In genomic region chr13:41411536-41411935, GRCh38 we compare ENCODE assay signal across 8 cellular contexts. TPM values are rescaled to one million over a fixed set of nuclear protein-coding genes. Genes with fewer than 3 reads are reported as not detected.
A peak's percentile ranks its signal among the peaks of the same experiment; 100 is the strongest.
DNase-seq lines count a peak whose midpoint lies in the region; ATAC-seq and TF ChIP-seq lines count a peak whose summit lies in the region.

No MANE protein-coding gene starts in this region.

- no peaks in the 10 kb centered on the region for H3K27me3 Mint-ChIP-seq in stimulated activated naive CD8-positive, alpha-beta T cell treated with anti-CD3 and anti-CD28 coated beads, Interleukin-15, amount 100 ng/mL, for 72 hours

- H3K36me3 ChIP-seq in WERI-Rb-1, result no peaks in the 10 kb centered on the region

- ATAC-seq in left ventricle myocardium superior (peak; percentile 37), GM21529 (IDR thresholded peaks at IDR 0.05; ENCODE audit: unreplicated experiment) (no peak), GM19324 (IDR thresholded peaks at IDR 0.05; ENCODE audit: low FRiP score, unreplicated experiment) (no peak)
- peak; percentile 49 for ATAC-seq in stimulated activated naive CD8-positive, alpha-beta T cell treated with anti-CD3 and anti-CD28 coated beads, Interleukin-15, amount 100 ng/mL, for 72 hours

- no peaks in the 10 kb centered on the region for H3K9me3 Mint-ChIP-seq in stimulated activated naive CD8-positive, alpha-beta T cell treated with anti-CD3 and anti-CD28 coated beads, Interleukin-15, amount 100 ng/mL, for 72 hours

- in situ Hi-C loops in GM13977 (cut with MboI; ENCODE audit: low pct_unique_long_range_greater_than_20kb, low sequenced_read_pairs, unreplicated experiment), result loop anchor here (25.0 kb wide), 1 partner anchor 226 kb away; no protein-coding TSS in a partner anchor

- peak; percentile 62 for TF ChIP-seq CTCF in AG09309 (IDR thresholded peaks at IDR 0.05; ENCODE audit: control insufficient read depth, insufficient read depth, low read depth, low read length, missing control alignments)
- peak; percentile 25 for TF ChIP-seq CTCF in GM13977 (IDR thresholded peaks at IDR 0.05; ENCODE audit: extremely low read depth, insufficient read depth, missing control alignments)
- TF ChIP-seq CTCF in WERI-Rb-1 (IDR thresholded peaks at IDR 0.05; ENCODE audit: low read depth, low read length), result peak; percentile 6; the same call in 1 of the 2 replicates

- H3K4me3 Mint-ChIP-seq in stimulated activated naive CD8-positive, alpha-beta T cell treated with anti-CD3 and anti-CD28 coated beads, Interleukin-15, amount 100 ng/mL, for 72 hours, result no peak overlapping the region

- DNase-seq in AG09309 (ENCODE audit: low read depth), result peak; percentile 46
- DNase-seq in GM13977 (ENCODE audit: low spot score), result no peak
- DNase-seq in WERI-Rb-1, result peak; percentile 7
- DNase-seq in left ventricle myocardium superior, result no peak
- DNase-seq in stimulated activated naive CD8-positive, alpha-beta T cell treated with anti-CD3 and anti-CD28 coated beads, Interleukin-15, amount 100 ng/mL, for 72 hours, result peak in 1 of 2 donors; percentile 23
- no peak for DNase-seq in activated CD8-positive, alpha-beta memory T cell treated with anti-CD3 and anti-CD28 coated beads, Interleukin-2, amount 50 U/mL, for 4 hours

- H3K9me3 ChIP-seq in WERI-Rb-1 (ENCODE audit: severe bottlenecking), result no peaks in the 10 kb centered on the region

- no peaks in the 10 kb centered on the region for H3K4me1 Mint-ChIP-seq in stimulated activated naive CD8-positive, alpha-beta T cell treated with anti-CD3 and anti-CD28 coated beads, Interleukin-15, amount 100 ng/mL, for 72 hours

- no peaks in the 10 kb centered on the region for H3K27me3 ChIP-seq in WERI-Rb-1 (ENCODE audit: insufficient read depth, low read depth, severe bottlenecking)

- intact Hi-C loops in left ventricle myocardium superior (cut with micrococcal nuclease), result no loop called here

- no peak overlapping the region for H3K4me3 ChIP-seq in AG09309 (ENCODE audit: control insufficient read depth, low read depth, low read length)
- no peak overlapping the region for H3K4me3 ChIP-seq in WERI-Rb-1 (ENCODE audit: low read depth, low read length)

- H3K27ac Mint-ChIP-seq in stimulated activated naive CD8-positive, alpha-beta T cell treated with anti-CD3 and anti-CD28 coated beads, Interleukin-15, amount 100 ng/mL, for 72 hours, result no peak overlapping the region

- H3K27ac ChIP-seq in WERI-Rb-1, result no peak overlapping the region

RNA-seq across cellular contexts. Expression of gene RGCC, which starts 45.8 kb away (rescaled TPM):
- 40.2 TPM for total RNA-seq in left ventricle myocardium superior

Comparison
In these comparisons a context has a peak if more than half of its experiments do, and no peak if none do; other contexts are left out.
1. DNase-seq: peak in AG09309 (single experiment) and WERI-Rb-1 (single experiment); none in GM13977 (single experiment), left ventricle myocardium superior (single experiment) and activated CD8-positive, alpha-beta memory T cell treated with anti-CD3 and anti-CD28 coated beads, Interleukin-2, amount 50 U/mL, for 4 hours (single experiment).
2. CTCF ChIP-seq: peak in every context shown above with its lines; median percentile 62 in AG09309; 25 in GM13977; 6 in WERI-Rb-1.
3. ATAC-seq: peak in left ventricle myocardium superior (single experiment) and stimulated activated naive CD8-positive, alpha-beta T cell treated with anti-CD3 and anti-CD28 coated beads, Interleukin-15, amount 100 ng/mL, for 72 hours (single experiment); none in GM21529 (single experiment) and GM19324 (single experiment).